ENCODE assay signal across 34 cellular contexts in the genomic region with DNA sequence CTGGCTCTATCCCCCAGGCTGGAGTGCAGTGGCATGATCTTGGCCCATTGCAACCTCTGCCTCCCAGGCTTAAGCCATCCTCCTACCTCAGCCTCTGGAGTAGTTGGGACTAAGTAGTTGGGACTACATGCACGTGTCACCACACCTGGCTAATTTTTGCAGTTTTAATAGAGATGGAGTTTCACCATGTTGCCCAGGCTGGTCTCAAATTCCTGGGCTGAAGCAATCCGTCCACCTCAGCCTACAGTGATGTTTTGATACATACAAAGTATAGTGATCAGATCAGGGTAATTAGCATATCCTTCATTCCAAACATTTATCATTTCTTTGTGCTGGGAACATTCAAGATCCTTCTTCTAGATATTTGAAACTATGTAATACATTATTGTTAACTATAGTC.
"Had no signal": no experiment of that assay in that cellular context is flagged by ENCODE, and none has a peak within 500 bp of the region (broad histone marks: within the 10 kb centered on the region; RNA-seq: fewer than 3 reads in every experiment).

No MANE protein-coding gene starts in this region.

- H3K27me3 ChIP-seq: adrenal gland, ascending aorta, body of pancreas, brain microvascular endothelial cell, breast epithelium, cardiac muscle cell had no signal

- H3K27ac ChIP-seq: adrenal gland, ascending aorta, body of pancreas, brain microvascular endothelial cell, breast epithelium, cardiac muscle cell had no signal

- H3K4me1 ChIP-seq: adrenal gland, ascending aorta, body of pancreas, breast epithelium had no signal

- DNase-seq: activated effector memory CD4-positive, alpha-beta T cell treated with anti-CD3 and anti-CD28 coated beads, Interleukin-2, amount 50 U/mL, for 16 hours; activated effector memory CD4-positive, alpha-beta T cell treated with Interleukin-2 at 50 U/mL for 16 hours; activated gamma-delta T cell; activated gamma-delta T cell treated with Interleukin-2 at 50 U/mL for 16 hours; activated naive CD4-positive, alpha-beta T cell; activated naive CD4-positive, alpha-beta T cell treated with anti-CD3 and anti-CD28 coated beads for 36 hours; activated naive CD4-positive, alpha-beta T cell treated with anti-CD3 and anti-CD28 coated beads, Interleukin-2, amount 10 ng/mL, durations not matched to agents 7 days and 5 days; activated naive CD4-positive, alpha-beta T cell treated with anti-CD3 and anti-CD28 coated beads, Interleukin-2, amount 50 U/mL, for 16 hours; activated naive CD4-positive, alpha-beta T cell treated with Interleukin-2 at 50 U/mL for 16 hours; activated naive CD8-positive, alpha-beta T cell treated with anti-CD3 and anti-CD28 coated beads for 36 hours; activated naive CD8-positive, alpha-beta T cell treated with anti-CD3 and anti-CD28 coated beads, Interleukin-2, amount 10 ng/mL, durations not matched to agents 7 days and 5 days; activated naive CD8-positive, alpha-beta T cell treated with anti-CD3 and anti-CD28 coated beads, Interleukin-2, amount 50 U/mL, for 24 hours; activated T-cell treated with anti-CD3 and anti-CD28 coated beads, Interleukin-2, amount 50 U/mL, for 1 hour; activated T-cell treated with anti-CD3 and anti-CD28 coated beads, Interleukin-2, amount 50 U/mL, for 24 hours; activated T-cell treated with anti-CD3 and anti-CD28 coated beads, Interleukin-2, amount 50 U/mL, for 4 hours; activated T-cell treated with anti-CD3 and anti-CD28 coated beads, Interleukin-2, amount 50 U/mL, for 48 hours; activated T-cell treated with anti-CD3 and anti-CD28 coated beads, Interleukin-2, amount 50 U/mL, for 72 hours; adrenal gland; amniotic stem cell; amygdala; anterior cingulate cortex; aorta; body of pancreas; brain microvascular endothelial cell; caudate nucleus; central memory CD4-positive, alpha-beta T cell; cerebellar nuclear complex had no signal

- H3K9me3 ChIP-seq: adrenal gland, ascending aorta, body of pancreas, breast epithelium had no signal

- ATAC-seq: activated naive CD4-positive, alpha-beta T cell treated with anti-CD3 and anti-CD28 coated beads, Interleukin-2, amount 50 U/mL, for 72 hours; activated naive CD8-positive, alpha-beta T cell treated with anti-CD3 and anti-CD28 coated beads, Interleukin-2, amount 50 U/mL, for 24 hours; activated T-cell treated with anti-CD3 and anti-CD28 coated beads, Interleukin-2, amount 50 U/mL, for 4 hours; activated T-cell treated with anti-CD3 and anti-CD28 coated beads, Interleukin-2, amount 50 U/mL, for 72 hours; activated T-helper 17 cell treated with anti-CD3 and anti-CD28 coated beads, Interleukin-2, amount 50 U/mL, for 72 hours; body of pancreas had no signal

- H3K4me3 ChIP-seq: adrenal gland, ascending aorta, body of pancreas, breast epithelium, cardiac muscle cell had no signal

- FAIRE-seq: astrocyte, bronchial epithelial cell had no signal

- H3K36me3 ChIP-seq: adrenal gland, ascending aorta, brain microvascular endothelial cell, breast epithelium, cardiac muscle cell had no signal
